ENCODE assay signal across 19 cellular contexts in the genomic region with DNA sequence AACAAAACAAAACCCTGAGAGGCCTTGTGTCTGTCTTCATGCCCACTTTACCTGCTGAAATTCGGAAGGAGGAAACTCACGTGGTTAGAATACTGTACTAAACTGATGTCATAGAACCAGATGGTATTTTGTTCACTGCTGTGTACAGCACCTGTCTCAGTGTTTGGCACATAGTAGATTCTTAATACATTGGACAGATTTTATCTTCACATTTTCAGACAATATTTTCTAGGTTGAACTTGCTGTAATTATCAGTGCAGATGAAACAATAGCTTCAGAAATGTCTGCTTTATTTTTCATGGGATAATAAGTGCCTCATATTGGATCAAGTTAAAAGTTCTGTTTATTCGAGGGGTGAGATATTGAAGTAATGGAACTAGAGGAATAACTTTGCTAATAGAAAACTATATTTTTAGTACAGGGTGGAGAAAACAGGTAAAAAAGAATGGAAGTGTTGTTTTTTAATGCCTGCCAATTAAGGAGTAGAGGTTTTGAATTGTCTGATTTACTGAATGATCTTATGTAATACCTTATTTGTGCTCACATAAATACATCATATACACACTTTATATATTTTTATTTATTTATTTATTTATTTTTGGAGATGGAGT. TPM values are rescaled to one million over a fixed set of nuclear protein-coding genes. Genes with fewer than 3 reads are reported as not detected.
DNase-seq lines count a peak whose midpoint lies in the region; ATAC-seq, FAIRE-seq and TF ChIP-seq lines count a peak whose summit lies in the region.
"Had no signal": no experiment of that assay in that cellular context is flagged by ENCODE, and none has a peak within 500 bp of the region (broad histone marks: within the 10 kb centered on the region; RNA-seq: fewer than 3 reads in every experiment).

No MANE protein-coding gene starts in this region.

- intact Hi-C loops in endothelial cell of umbilical vein (cut with micrococcal nuclease) = no loop called here

- H3K9me3 ChIP-seq in DND-41 (ENCODE audit: insufficient read depth, low read length, severe bottlenecking) (no peaks in the 10 kb centered on the region), T-helper 17 cell (ENCODE audit: control insufficient read depth, low read length, poor library complexity, severe bottlenecking) (no peaks in the 10 kb centered on the region), endothelial cell of umbilical vein (replicated peaks; ENCODE audit: control insufficient read depth, insufficient read depth, low read length) (no peaks in the 10 kb centered on the region), neural progenitor cell (ENCODE audit: low read depth) (no peaks in the 10 kb centered on the region)
- H3K9me3 ChIP-seq: A549, Caco-2, Peyer's patch had no signal

- POLR2A ChIA-PET in endothelial cell of umbilical vein (lab: Charles Lee) = no interaction called here

- ATAC-seq in DND-41 (ENCODE audit: insufficient read depth, low read depth) = 0 out of 3 replicates have a peak, but pooled peaks have one; percentile 37
- ATAC-seq in T-helper 17 cell = no peak
- no peak for ATAC-seq in GM18520 (IDR thresholded peaks at IDR 0.05; ENCODE audit: unreplicated experiment)
- ATAC-seq in GM19328 (IDR thresholded peaks at IDR 0.05; ENCODE audit: unreplicated experiment) = no peak
- ATAC-seq: A549 had no signal

- no peak for DNase-seq in activated T-cell treated with anti-CD3 and anti-CD28 coated beads, Interleukin-2, amount 50 U/mL, for 24 hours
- no peak for DNase-seq in activated T-cell treated with anti-CD3 and anti-CD28 coated beads, Interleukin-2, amount 50 U/mL, for 48 hours
- DNase-seq in DND-41 (no peak), T-helper 17 cell (no peak), endothelial cell of umbilical vein (ENCODE audit: low read depth, low spot score) (no peak), neural progenitor cell (ENCODE audit: low spot score) (no peak)
- DNase-seq: Caco-2, DMS79 treated with DMSO at 0.1 percent for 48 hours, GF-D8, GOT3, NCI-H187, NCI-H774, Peyer's patch, SHP77 had no signal

- no peaks in the 10 kb centered on the region for H3K27me3 Mint-ChIP-seq in activated T-cell treated with anti-CD3 and anti-CD28 coated beads, Interleukin-2, amount 50 U/mL, for 24 hours
- H3K27me3 Mint-ChIP-seq in T-helper 17 cell = no peaks in the 10 kb centered on the region
- no peaks in the 10 kb centered on the region for H3K27me3 Mint-ChIP-seq in neural progenitor cell (ENCODE audit: insufficient read depth, low read depth)

- FAIRE-seq in endothelial cell of umbilical vein (lab: Jason Lieb, UNC) = peak; percentile 44
- FAIRE-seq: A549, HTR-8/SVneo had no signal

- no peaks in the 10 kb centered on the region for H3K79me2 ChIP-seq in DND-41 (ENCODE audit: insufficient read depth, low read length)
- no peaks in the 10 kb centered on the region for H3K79me2 ChIP-seq in endothelial cell of umbilical vein (ENCODE audit: control insufficient read depth, insufficient read depth, low read length)
- H3K79me2 ChIP-seq in neural progenitor cell (ENCODE audit: low read depth) = no peaks in the 10 kb centered on the region

- no TSS peak for BruUV-seq in endothelial cell of umbilical vein (replicated peaks; lab: Mats Ljungman, UMichigan)

- peaks cover 70% of the 10 kb centered on the region for H3K36me3 Mint-ChIP-seq in activated T-cell treated with anti-CD3 and anti-CD28 coated beads, Interleukin-2, amount 50 U/mL, for 24 hours (ENCODE audit: low read depth)
- H3K36me3 Mint-ChIP-seq in T-helper 17 cell (ENCODE audit: low read depth) (peaks cover 2% of the 10 kb centered on the region), neural progenitor cell (peaks cover 17% of the 10 kb centered on the region)

- peaks cover 3% of the 10 kb centered on the region for H3K4me1 Mint-ChIP-seq in activated T-cell treated with anti-CD3 and anti-CD28 coated beads, Interleukin-2, amount 50 U/mL, for 24 hours (ENCODE audit: low read depth)
- H3K4me1 Mint-ChIP-seq in T-helper 17 cell = peaks cover 6% of the 10 kb centered on the region
- H3K4me1 Mint-ChIP-seq in neural progenitor cell = no peaks in the 10 kb centered on the region

- no peaks in the 10 kb centered on the region for H3K4me1 ChIP-seq in DND-41 (ENCODE audit: insufficient read depth, low read length)
- peaks cover 7% of the 10 kb centered on the region for H3K4me1 ChIP-seq in endothelial cell of umbilical vein (ENCODE audit: control insufficient read depth, extremely low read depth, insufficient read depth, low read length)
- no peaks in the 10 kb centered on the region for H3K4me1 ChIP-seq in neural progenitor cell
- H3K4me1 ChIP-seq: A549, Caco-2, Peyer's patch had no signal

- H3K27ac Mint-ChIP-seq in activated T-cell treated with anti-CD3 and anti-CD28 coated beads, Interleukin-2, amount 50 U/mL, for 24 hours = peak overlapping the region; percentile 27
- peak overlapping the region; percentile 80 for H3K27ac Mint-ChIP-seq in T-helper 17 cell
- H3K27ac Mint-ChIP-seq in neural progenitor cell = no peak overlapping the region

- H4K20me1 ChIP-seq in DND-41 (ENCODE audit: insufficient read depth, low read length) (no peaks in the 10 kb centered on the region), endothelial cell of umbilical vein (replicated peaks; ENCODE audit: control insufficient read depth, extremely low read depth, insufficient read depth, low read length) (no peaks in the 10 kb centered on the region), neural progenitor cell (ENCODE audit: low read depth) (no peaks in the 10 kb centered on the region)

- H3K36me3 ChIP-seq in DND-41 (ENCODE audit: insufficient read depth, low read length) (peaks cover 71% of the 10 kb centered on the region), endothelial cell of umbilical vein (ENCODE audit: control insufficient read depth in 2 of 2, extremely low read depth in 1 of 2, insufficient read depth in 2 of 2, low read length in 2 of 2) (peaks cover 10 to 24% of the 10 kb centered on the region in 2 experiments), neural progenitor cell (peaks cover 18% of the 10 kb centered on the region)

- H3K4me2 ChIP-seq in DND-41 (ENCODE audit: insufficient read depth, low read length) (no peak overlapping the region), endothelial cell of umbilical vein (ENCODE audit: insufficient read depth, low read length) (no peak overlapping the region), neural progenitor cell (no peak overlapping the region)
- H3K4me2 ChIP-seq: A549 had no signal

- H3K9me3 Mint-ChIP-seq in activated T-cell treated with anti-CD3 and anti-CD28 coated beads, Interleukin-2, amount 50 U/mL, for 24 hours = no peaks in the 10 kb centered on the region
- H3K9me3 Mint-ChIP-seq in neural progenitor cell = peaks cover 2% of the 10 kb centered on the region

- dilution Hi-C loops in endothelial cell of umbilical vein (cut with MboI; ENCODE audit: extremely low pct_ligation_motif_present, low sequenced_read_pairs) = no loop called here

- CTCF ChIA-PET in endothelial cell of umbilical vein (lab: Charles Lee) = no interaction called here

- no peaks in the 10 kb centered on the region for H3K9me1 ChIP-seq in endothelial cell of umbilical vein (replicated peaks; ENCODE audit: control insufficient read depth, extremely low read depth, insufficient read depth, low read length)

- H2AFZ ChIP-seq in DND-41 (ENCODE audit: low read depth, low read length) (no peak overlapping the region), endothelial cell of umbilical vein (ENCODE audit: low read depth, low read length) (no peak overlapping the region), neural progenitor cell (replicated peaks) (no peak overlapping the region)

- H3K27me3 ChIP-seq in DND-41 (ENCODE audit: insufficient read depth, low read length, poor library complexity) (no peaks in the 10 kb centered on the region), endothelial cell of umbilical vein (ENCODE audit: control insufficient read depth in 2 of 2, insufficient read depth in 2 of 2, low read length in 2 of 2) (no peaks in the 10 kb centered on the region), neural progenitor cell (no peaks in the 10 kb centered on the region)
- H3K27me3 ChIP-seq: Peyer's patch had no signal

- H3K9ac ChIP-seq in DND-41 (ENCODE audit: low read depth, low read length) = no peak overlapping the region
- no peak overlapping the region for H3K9ac ChIP-seq in endothelial cell of umbilical vein (replicated peaks; ENCODE audit: extremely low read depth, insufficient read depth, low read length)
- no peak overlapping the region for H3K9ac ChIP-seq in neural progenitor cell

- TF ChIP-seq POLR2A in endothelial cell of umbilical vein (IDR thresholded peaks at IDR 0.05; ENCODE audit: low read depth, low read length) = no peak

- H3F3A ChIP-seq in neural progenitor cell (ENCODE audit: low read depth) = no peaks in the 10 kb centered on the region

- H3K4me3 Mint-ChIP-seq in activated T-cell treated with anti-CD3 and anti-CD28 coated beads, Interleukin-2, amount 50 U/mL, for 24 hours = no peak overlapping the region
- H3K4me3 Mint-ChIP-seq in T-helper 17 cell (no peak overlapping the region), neural progenitor cell (no peak overlapping the region)

- TF ChIP-seq CTCF in DND-41 (IDR thresholded peaks at IDR 0.05; ENCODE audit: borderline replicate concordance, extremely low read depth, low read length, poor library complexity, severe bottlenecking) (no peak), endothelial cell of umbilical vein (IDR thresholded peaks at IDR 0.05; ENCODE audit: extremely low read depth in 1 of 2, insufficient read depth in 1 of 2, low read depth in 1 of 2, low read length in 2 of 2) (no peak), neural progenitor cell (IDR thresholded peaks at IDR 0.05) (no peak)

- H3K27ac ChIP-seq in DND-41 (ENCODE audit: low read length) (no peak overlapping the region), endothelial cell of umbilical vein (ENCODE audit: insufficient read depth, low read depth, low read length) (no peak overlapping the region), neural progenitor cell (no peak overlapping the region)
- H3K27ac ChIP-seq: A549, C4-2B, Peyer's patch had no signal

- H3K4me3 ChIP-seq in DND-41 (ENCODE audit: low read depth in 1 of 2, low read length in 2 of 2) = no peak overlapping the region
- H3K4me3 ChIP-seq in endothelial cell of umbilical vein (replicated peaks in 1 of 3; ENCODE audit: insufficient read depth in 1 of 3, low read depth in 1 of 3, low read length in 3 of 3) = no peak overlapping the region
- no peak overlapping the region for H3K4me3 ChIP-seq in neural progenitor cell
- H3K4me3 ChIP-seq: A549, Peyer's patch had no signal

RNA-seq across cellular contexts. Expression of gene DDX1, which starts 23.7 kb away (rescaled TPM):
- total RNA-seq in T-helper 17 cell = 10 to 100 TPM; 27.6 to 35.0 TPM
- total RNA-seq in endothelial cell of umbilical vein = 117 and 124 TPM in 2 replicates
- polyA plus RNA-seq in endothelial cell of umbilical vein = 28.4 and 41.2 TPM in 2 replicates
- polyA plus RNA-seq in endothelial cell of umbilical vein (2011; cell fraction: cytosol; rRNA removed) = 76.7 and 79.3 TPM in 2 replicates
- polyA plus RNA-seq in endothelial cell of umbilical vein (2011; cell fraction: nucleus; rRNA removed) = 66.9 and 89.7 TPM in 2 replicates
- polyA plus RNA-seq in endothelial cell of umbilical vein (2012) = 127 and 179 TPM in 2 replicates
- 34.2 and 38.7 TPM in 2 replicates for polyA minus RNA-seq in endothelial cell of umbilical vein
- polyA minus RNA-seq in endothelial cell of umbilical vein (2011; cell fraction: cytosol; rRNA and poly(A)+ RNA removed) = 42.5 TPM
- 35.5 and 40.1 TPM in 2 replicates for polyA minus RNA-seq in endothelial cell of umbilical vein (2011; cell fraction: nucleus; rRNA and poly(A)+ RNA removed)
- total RNA-seq in neural progenitor cell (ENCODE audit: low replicate concordance) = 66.8 and 103 TPM in 2 replicates

RNA-seq across cellular contexts. Expression of gene NBAS, which starts 54.3 kb away (rescaled TPM):
- total RNA-seq in T-helper 17 cell (10 to 100 TPM; 29.3 to 32.5 TPM), endothelial cell of umbilical vein (41.2 and 43.0 TPM in 2 replicates), neural progenitor cell (ENCODE audit: low replicate concordance) (58.0 and 60.2 TPM in 2 replicates)
- polyA plus RNA-seq in endothelial cell of umbilical vein = 29.0 and 29.4 TPM in 2 replicates
- polyA plus RNA-seq in endothelial cell of umbilical vein (2011; cell fraction: cytosol; rRNA removed) = 30.2 and 31.9 TPM in 2 replicates
- 42.4 and 43.2 TPM in 2 replicates for polyA plus RNA-seq in endothelial cell of umbilical vein (2011; cell fraction: nucleus; rRNA removed)
- 30.7 and 33.7 TPM in 2 replicates for polyA plus RNA-seq in endothelial cell of umbilical vein (2012)
- polyA minus RNA-seq in endothelial cell of umbilical vein = 85.7 and 112 TPM in 2 replicates
- polyA minus RNA-seq in endothelial cell of umbilical vein (2011; cell fraction: cytosol; rRNA and poly(A)+ RNA removed) = 22.2 TPM
- 88.9 and 139 TPM in 2 replicates for polyA minus RNA-seq in endothelial cell of umbilical vein (2011; cell fraction: nucleus; rRNA and poly(A)+ RNA removed)
